ENCODE assay signal across 11 cellular contexts in the genomic region with DNA sequence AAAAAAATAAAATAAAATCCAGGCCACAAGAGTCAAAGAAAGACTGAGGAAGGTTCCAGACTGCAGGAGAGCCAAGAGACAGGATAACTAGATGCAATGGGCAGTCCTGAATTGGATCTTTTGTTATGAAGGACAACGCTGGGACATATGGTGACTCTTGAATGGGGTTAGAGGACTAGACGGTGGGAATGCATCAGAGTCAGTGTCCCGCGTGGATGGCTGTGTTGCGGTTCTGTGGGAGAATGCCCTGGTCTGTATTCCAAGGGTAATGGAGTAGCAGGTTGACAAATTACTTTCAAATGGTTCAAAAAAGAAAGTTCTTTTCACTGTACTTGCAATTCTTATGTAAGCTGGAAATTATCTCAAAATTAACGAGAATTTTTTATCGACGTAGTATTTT. TPM values are rescaled to one million over a fixed set of nuclear protein-coding genes. Genes with fewer than 3 reads are reported as not detected.
A peak's percentile ranks its signal among the peaks of the same experiment; 100 is the strongest.
DNase-seq lines count a peak whose midpoint lies in the region; ATAC-seq and TF ChIP-seq lines count a peak whose summit lies in the region.
"Had no signal": no experiment of that assay in that cellular context is flagged by ENCODE, and none has a peak within 500 bp of the region (broad histone marks: within the 10 kb centered on the region; RNA-seq: fewer than 3 reads in every experiment).

No MANE protein-coding gene starts in this region.

- no peaks in the 10 kb centered on the region for H3K9me3 Mint-ChIP-seq in activated CD4-positive, alpha-beta T cell treated with anti-CD3 and anti-CD28 coated beads, Interleukin-2, amount 10 ng/mL, durations not matched to agents 24 days and 14 days
- H3K9me3 Mint-ChIP-seq in activated naive CD8-positive, alpha-beta T cell (ENCODE audit: low read depth), result no peaks in the 10 kb centered on the region

- H3K4me1 Mint-ChIP-seq in activated CD4-positive, alpha-beta T cell treated with anti-CD3 and anti-CD28 coated beads, Interleukin-2, amount 10 ng/mL, durations not matched to agents 24 days and 14 days, result peaks cover 54% of the 10 kb centered on the region
- peaks cover 34% of the 10 kb centered on the region for H3K4me1 Mint-ChIP-seq in activated naive CD8-positive, alpha-beta T cell (ENCODE audit: low read depth)

- no peaks in the 10 kb centered on the region for H3K27me3 Mint-ChIP-seq in activated CD4-positive, alpha-beta T cell treated with anti-CD3 and anti-CD28 coated beads, Interleukin-2, amount 10 ng/mL, durations not matched to agents 24 days and 14 days
- H3K27me3 Mint-ChIP-seq in activated naive CD8-positive, alpha-beta T cell, result no peaks in the 10 kb centered on the region

- H3K36me3 ChIP-seq in left lung (peaks cover 0 to 26% of the 10 kb centered on the region in 2 donors), suprapubic skin (no peaks in the 10 kb centered on the region)

- no peak for DNase-seq in activated CD4-positive, alpha-beta T cell treated with anti-CD3 and anti-CD28 coated beads, Interleukin-2, amount 10 ng/mL, durations not matched to agents 24 days and 14 days
- DNase-seq in activated CD4-positive, alpha-beta T cell treated with anti-CD3 and anti-CD28 coated beads, Interleukin-2, amount 50 U/mL, for 4 hours, result no peak
- DNase-seq in left lung (no peak), suprapubic skin (ENCODE audit: low spot score in 2 of 2) (no peak), NOMO-1 treated with DMSO at 0.1 percent for 48 hours (lab: John Stamatoyannopoulos, UW; ENCODE audit: unreplicated experiment) (no peak), activated gamma-delta T cell (lab: John Stamatoyannopoulos, UW) (no peak)
- no peak for DNase-seq in stimulated activated naive CD4-positive, alpha-beta T cell (lab: John Stamatoyannopoulos, UW)
- DNase-seq: NCI-H2171 treated with DMSO at 0.1 percent for 48 hours, posterior cingulate gyrus had no signal

- peaks cover 52 to 91% of the 10 kb centered on the region in 2 donors for H3K4me1 ChIP-seq in left lung
- H3K4me1 ChIP-seq in suprapubic skin, result peaks cover 67% of the 10 kb centered on the region

- TF ChIP-seq CTCF in left lung (IDR thresholded peaks at IDR 0.05), result no peak
- TF ChIP-seq CTCF in suprapubic skin (IDR thresholded peaks at IDR 0.05), result no peak

- TF ChIP-seq POLR2A in suprapubic skin (IDR thresholded peaks at IDR 0.05), result no peak

- no peak for TF ChIP-seq EP300 in suprapubic skin (IDR thresholded peaks at IDR 0.05)

- H3K9me3 ChIP-seq in left lung (no peaks in the 10 kb centered on the region), suprapubic skin (no peaks in the 10 kb centered on the region)

- no peak for ATAC-seq in left lung

- H3K4me3 ChIP-seq in left lung (no peak overlapping the region), suprapubic skin (no peak overlapping the region)

- intact Hi-C loops in activated CD4-positive, alpha-beta T cell treated with anti-CD3 and anti-CD28 coated beads, Interleukin-2, amount 10 ng/mL, durations not matched to agents 24 days and 14 days (cut with micrococcal nuclease), result no loop called here
- intact Hi-C loops in left lung (cut with DNase I), result no loop called here

- WGBS in suprapubic skin, result 87% methylated on average over 8 of the region's 8 CpGs

- H3K27ac Mint-ChIP-seq in activated CD4-positive, alpha-beta T cell treated with anti-CD3 and anti-CD28 coated beads, Interleukin-2, amount 10 ng/mL, durations not matched to agents 24 days and 14 days, result peak overlapping the region; percentile 95
- peak overlapping the region; percentile 84 for H3K27ac Mint-ChIP-seq in activated naive CD8-positive, alpha-beta T cell

- H3K36me3 Mint-ChIP-seq in activated CD4-positive, alpha-beta T cell treated with anti-CD3 and anti-CD28 coated beads, Interleukin-2, amount 10 ng/mL, durations not matched to agents 24 days and 14 days (ENCODE audit: low read depth), result peaks cover 42% of the 10 kb centered on the region
- H3K36me3 Mint-ChIP-seq in activated naive CD8-positive, alpha-beta T cell, result peaks cover 13% of the 10 kb centered on the region

- no peaks in the 10 kb centered on the region for H3K27me3 ChIP-seq in left lung
- no peaks in the 10 kb centered on the region for H3K27me3 ChIP-seq in suprapubic skin

- H3K27ac ChIP-seq in left lung (peak overlapping the region; percentile 91 to 94), suprapubic skin (peak overlapping the region; percentile 84)

- H3K4me3 Mint-ChIP-seq in activated CD4-positive, alpha-beta T cell treated with anti-CD3 and anti-CD28 coated beads, Interleukin-2, amount 10 ng/mL, durations not matched to agents 24 days and 14 days, result no peak overlapping the region
- peak overlapping the region; percentile 11 for H3K4me3 Mint-ChIP-seq in activated naive CD8-positive, alpha-beta T cell

RNA-seq across cellular contexts. Expression of a gene that starts 20.1 kb away (rescaled TPM):
- total RNA-seq in activated CD4-positive, alpha-beta T cell treated with anti-CD3 and anti-CD28 coated beads, Interleukin-2, amount 10 ng/mL, durations not matched to agents 24 days and 14 days, result 27.2 and 31.5 TPM in 2 replicates
- total RNA-seq in left lung (10 to 100 TPM; 43.5 to 48.8 TPM), suprapubic skin (10 to 100 TPM; 11.2 to 26.0 (median 15.8) TPM)

RNA-seq across cellular contexts. Expression of a gene that starts 42.7 kb away (rescaled TPM):
- total RNA-seq in activated CD4-positive, alpha-beta T cell treated with anti-CD3 and anti-CD28 coated beads, Interleukin-2, amount 10 ng/mL, durations not matched to agents 24 days and 14 days, result not detected in 2 replicates
- not detected for total RNA-seq in left lung
- total RNA-seq in suprapubic skin, result not detected
- total RNA-seq: A673 had no signal
